Comparison of ENCODE assay signal across 15 cellular contexts in the genomic region with DNA sequence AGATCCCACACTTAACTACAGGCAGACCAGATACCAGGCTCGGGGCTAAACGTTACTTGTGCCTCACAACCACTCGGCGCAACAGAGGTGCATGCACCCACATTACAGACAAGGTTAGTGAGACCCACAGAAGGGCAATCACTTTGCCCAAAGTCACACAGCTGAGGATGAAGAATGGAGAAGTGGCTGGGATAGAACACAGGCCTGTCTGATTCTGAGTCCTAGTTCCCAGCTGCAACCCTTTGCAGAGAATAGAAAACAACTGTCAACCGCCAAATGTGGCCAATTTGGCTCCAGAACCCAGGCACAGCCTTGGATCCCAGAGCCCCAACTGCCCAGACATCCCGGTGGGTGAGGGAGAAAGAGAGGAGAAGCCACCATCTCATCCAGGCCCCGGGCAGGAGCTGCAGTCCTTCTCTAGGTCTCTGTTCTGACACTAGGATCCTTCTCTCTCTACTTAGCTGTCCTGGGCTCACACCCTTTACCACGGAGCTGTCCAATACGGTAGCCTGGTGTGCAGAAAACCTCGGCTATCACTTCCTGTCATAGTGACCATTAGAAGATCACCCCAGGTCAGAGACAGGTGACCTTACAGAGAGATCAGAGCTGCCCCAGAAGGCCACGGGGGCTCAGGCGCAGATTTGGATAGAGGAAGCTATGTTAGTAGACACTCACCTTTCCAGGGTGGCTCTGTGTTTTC.
DNase-seq lines count a peak whose midpoint lies in the region; ATAC-seq and TF ChIP-seq lines count a peak whose summit lies in the region.
"Had no signal": no experiment of that assay in that cellular context is flagged by ENCODE, and none has a peak within 500 bp of the region (broad histone marks: within the 10 kb centered on the region; RNA-seq: fewer than 3 reads in every experiment).

No MANE protein-coding gene starts in this region.

- peaks cover 13% of the 10 kb centered on the region for H3K4me1 Mint-ChIP-seq in activated naive CD8-positive, alpha-beta T cell treated with anti-CD3 and anti-CD28 coated beads, Interleukin-2, amount 50 U/mL, for 24 hours

- H3K36me3 ChIP-seq in BLaER1 = no peaks in the 10 kb centered on the region
- H3K36me3 ChIP-seq: thyroid gland had no signal

- 0 out of 2 replicates have a peak, but pooled peaks cover 7% of the 10 kb centered on the region for H4K20me1 ChIP-seq in BLaER1

- peak overlapping the region; percentile 43 for H3K4me2 ChIP-seq in BLaER1

- no peak overlapping the region for H3K9ac ChIP-seq in BLaER1

- H3K27me3 Mint-ChIP-seq in activated naive CD8-positive, alpha-beta T cell treated with anti-CD3 and anti-CD28 coated beads, Interleukin-2, amount 50 U/mL, for 24 hours = peaks cover 4% of the 10 kb centered on the region

- H3K36me3 Mint-ChIP-seq in activated naive CD8-positive, alpha-beta T cell treated with anti-CD3 and anti-CD28 coated beads, Interleukin-2, amount 50 U/mL, for 24 hours (ENCODE audit: low read depth) = no peaks in the 10 kb centered on the region
- H3K36me3 Mint-ChIP-seq: memory B cell had no signal

- no peaks in the 10 kb centered on the region for H3K9me3 ChIP-seq in BLaER1
- H3K9me3 ChIP-seq: Caco-2, thyroid gland had no signal

- H3K27ac Mint-ChIP-seq in activated naive CD8-positive, alpha-beta T cell treated with anti-CD3 and anti-CD28 coated beads, Interleukin-2, amount 50 U/mL, for 24 hours = no peak overlapping the region
- H3K27ac Mint-ChIP-seq: activated T-cell treated with anti-CD3 and anti-CD28 coated beads, Interleukin-2, amount 50 U/mL, for 72 hours; dendritic cell treated with granulocyte-macrophage colony-stimulating factor and Interleukin-4, amounts not matched to agents 40 ng/mL and 50 ng/mL, for 4 days; memory B cell; T-helper 2 cell treated with Interferon-gamma antibody and Interleukin-4, amounts not matched to agents 5 μg/mL and 100 μg/mL, for 36 hours had no signal

- H3K27ac ChIP-seq in BLaER1 = no peak overlapping the region
- H3K27ac ChIP-seq: HL-60, thyroid gland had no signal

- DNase-seq in KBM-7 = peak; percentile 28
- DNase-seq in activated naive CD8-positive, alpha-beta T cell treated with anti-CD3 and anti-CD28 coated beads, Interleukin-2, amount 50 U/mL, for 24 hours = no peak
- peak; percentile 65 for DNase-seq in medulla oblongata (ENCODE audit: extremely low spot score)
- DNase-seq in activated CD4-positive, alpha-beta T cell treated with anti-CD3 and anti-CD28 coated beads for 48 hours = no peak
- no peak for DNase-seq in EL
- DNase-seq in NCI-H510A (lab: John Stamatoyannopoulos, UW) = no peak
- DNase-seq: activated T-cell treated with anti-CD3 and anti-CD28 coated beads, Interleukin-2, amount 50 U/mL, for 72 hours had no signal

- peaks cover 8% of the 10 kb centered on the region; the same call in 1 of the 2 replicates for H3K4me1 ChIP-seq in BLaER1

- in situ Hi-C loops in KBM-7 (cut with MboI; ENCODE audit: low pct_unique_long_range_greater_than_20kb, low sequenced_read_pairs) = loop anchor here (10.0 kb wide), 1 partner anchor 248 kb away; no protein-coding TSS in a partner anchor

- no peaks in the 10 kb centered on the region for H3K27me3 ChIP-seq in BLaER1
- H3K27me3 ChIP-seq: thyroid gland had no signal

- H3K4me3 ChIP-seq in BLaER1 = no peak overlapping the region
- H3K4me3 ChIP-seq: thyroid gland had no signal

- H3K4me3 Mint-ChIP-seq in activated naive CD8-positive, alpha-beta T cell treated with anti-CD3 and anti-CD28 coated beads, Interleukin-2, amount 50 U/mL, for 24 hours = peak overlapping the region; percentile 53
- H3K4me3 Mint-ChIP-seq: dendritic cell treated with granulocyte-macrophage colony-stimulating factor and Interleukin-4, amounts not matched to agents 40 ng/mL and 50 ng/mL, for 4 days; T-helper 2 cell treated with Interferon-gamma antibody and Interleukin-4, amounts not matched to agents 5 μg/mL and 100 μg/mL, for 36 hours had no signal

- no peak for ATAC-seq in activated naive CD8-positive, alpha-beta T cell treated with anti-CD3 and anti-CD28 coated beads, Interleukin-2, amount 50 U/mL, for 24 hours
- no peak for ATAC-seq in SK-N-SH treated with all-trans-retinoic acid at 6 μM for 48 hours
- ATAC-seq: activated T-cell treated with anti-CD3 and anti-CD28 coated beads, Interleukin-2, amount 50 U/mL, for 72 hours had no signal

- H3K9me3 Mint-ChIP-seq in activated naive CD8-positive, alpha-beta T cell treated with anti-CD3 and anti-CD28 coated beads, Interleukin-2, amount 50 U/mL, for 24 hours = no peaks in the 10 kb centered on the region
- H3K9me3 Mint-ChIP-seq: activated T-cell treated with anti-CD3 and anti-CD28 coated beads, Interleukin-2, amount 50 U/mL, for 72 hours; dendritic cell treated with granulocyte-macrophage colony-stimulating factor and Interleukin-4, amounts not matched to agents 40 ng/mL and 50 ng/mL, for 4 days; memory B cell; T-helper 2 cell treated with Interferon-gamma antibody and Interleukin-4, amounts not matched to agents 5 μg/mL and 100 μg/mL, for 36 hours had no signal

TF ChIP-seq in SK-N-SH treated with all-trans-retinoic acid at 6 μM for 48 hours, 23 proteins besides CTCF, POLR2A, EP300 and RAD21 (continues in another document):
- TF ChIP-seq ZNF8 (CRISPR knock-in tag; IDR thresholded peaks at IDR 0.05) (no peak), PPARA (CRISPR knock-in tag; IDR thresholded peaks at IDR 0.05; ENCODE audit: borderline replicate concordance) (no peak), ESRRG (CRISPR knock-in tag; IDR thresholded peaks at IDR 0.05) (no peak), ZC3H10 (CRISPR knock-in tag; IDR thresholded peaks at IDR 0.05) (no peak), CSRNP3 (CRISPR knock-in tag; IDR thresholded peaks at IDR 0.05) (no peak), ISL1 (CRISPR knock-in tag; IDR thresholded peaks at IDR 0.05) (no peak), CSDC2 (CRISPR knock-in tag; IDR thresholded peaks at IDR 0.05) (no peak), ARNTL (CRISPR knock-in tag; IDR thresholded peaks at IDR 0.05; ENCODE audit: borderline replicate concordance, low read depth) (no peak), SNAI2 (CRISPR knock-in tag; IDR thresholded peaks at IDR 0.05) (no peak), ZNF565 (CRISPR knock-in tag; conservative IDR thresholded peaks at IDR 0.05; ENCODE audit: low read depth) (no peak), ZFP3 (CRISPR knock-in tag; IDR thresholded peaks at IDR 0.05) (no peak), RARB (CRISPR knock-in tag; IDR thresholded peaks at IDR 0.05) (no peak), GLIS3 (CRISPR knock-in tag; IDR thresholded peaks at IDR 0.05) (no peak), POU6F1 (CRISPR knock-in tag; IDR thresholded peaks at IDR 0.05; ENCODE audit: borderline replicate concordance, low read depth) (no peak)
- TF ChIP-seq, protein P1, sequence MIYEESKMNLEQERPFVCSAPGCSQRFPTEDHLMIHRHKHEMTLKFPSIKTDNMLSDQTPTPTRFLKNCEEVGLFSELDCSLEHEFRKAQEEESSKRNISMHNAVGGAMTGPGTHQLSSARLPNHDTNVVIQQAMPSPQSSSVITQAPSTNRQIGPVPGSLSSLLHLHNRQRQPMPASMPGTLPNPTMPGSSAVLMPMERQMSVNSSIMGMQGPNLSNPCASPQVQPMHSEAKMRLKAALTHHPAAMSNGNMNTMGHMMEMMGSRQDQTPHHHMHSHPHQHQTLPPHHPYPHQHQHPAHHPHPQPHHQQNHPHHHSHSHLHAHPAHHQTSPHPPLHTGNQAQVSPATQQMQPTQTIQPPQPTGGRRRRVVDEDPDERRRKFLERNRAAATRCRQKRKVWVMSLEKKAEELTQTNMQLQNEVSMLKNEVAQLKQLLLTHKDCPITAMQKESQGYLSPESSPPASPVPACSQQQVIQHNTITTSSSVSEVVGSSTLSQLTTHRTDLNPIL (CRISPR knock-in tag; IDR thresholded peaks at IDR 0.05; ENCODE audit: low read depth) = no peak

Comparison
In these comparisons a context has a peak if more than half of its experiments do, and no peak if none do; other contexts are left out.
1. DNase-seq: peak in KBM-7 (single experiment) and medulla oblongata (single experiment); none in activated naive CD8-positive, alpha-beta T cell treated with anti-CD3 and anti-CD28 coated beads, Interleukin-2, amount 50 U/mL, for 24 hours (single experiment), activated CD4-positive, alpha-beta T cell treated with anti-CD3 and anti-CD28 coated beads for 48 hours (single experiment), EL (single experiment) and NCI-H510A (single experiment).